21 cellular contexts compared by ENCODE assay signal in genomic region chr17:32102172-32102571, GRCh38.
"Had no signal": no experiment of that assay in that cellular context is flagged by ENCODE, and none has a peak within 500 bp of the region (broad histone marks: within the 10 kb centered on the region; RNA-seq: fewer than 3 reads in every experiment).

No MANE protein-coding gene starts in this region.

- H3K9me3 ChIP-seq: gastroesophageal sphincter, thyroid gland, uterus had no signal

- H3K27me3 Mint-ChIP-seq: activated naive CD8-positive, alpha-beta T cell treated with anti-CD3 and anti-CD28 coated beads, Interleukin-2, amount 10 ng/mL, durations not matched to agents 7 days and 5 days; brain; central memory CD8-positive, alpha-beta T cell; naive B cell had no signal

- H3K4me1 ChIP-seq: gastroesophageal sphincter, thyroid gland, uterus had no signal

- H3K36me3 Mint-ChIP-seq: activated naive CD8-positive, alpha-beta T cell treated with anti-CD3 and anti-CD28 coated beads, Interleukin-2, amount 10 ng/mL, durations not matched to agents 7 days and 5 days; brain; naive B cell; stimulated activated memory B cell treated with anti-CD40 and anti-IgM and Interleukin-4, amounts not matched to agents 10 μg/mL and 1 μg/mL and 100 μg/mL, for 72 hours had no signal

- H3K27ac Mint-ChIP-seq: activated T-cell treated with anti-CD3 and anti-CD28 coated beads, Interleukin-2, amount 50 U/mL, for 72 hours; naive B cell; stimulated activated memory B cell treated with anti-CD40 and anti-IgM and Interleukin-4, amounts not matched to agents 10 μg/mL and 1 μg/mL and 100 μg/mL, for 72 hours had no signal

- H3K9me3 Mint-ChIP-seq: activated naive CD8-positive, alpha-beta T cell treated with anti-CD3 and anti-CD28 coated beads, Interleukin-2, amount 10 ng/mL, durations not matched to agents 7 days and 5 days; activated T-cell treated with anti-CD3 and anti-CD28 coated beads, Interleukin-2, amount 50 U/mL, for 72 hours; brain; central memory CD8-positive, alpha-beta T cell; naive B cell; stimulated activated memory B cell treated with anti-CD40 and anti-IgM and Interleukin-4, amounts not matched to agents 10 μg/mL and 1 μg/mL and 100 μg/mL, for 72 hours had no signal

- H3K4me3 ChIP-seq: gastroesophageal sphincter, lung, thyroid gland, uterus had no signal

- H3K27me3 ChIP-seq: gastroesophageal sphincter, thyroid gland, uterus had no signal

- H3K27ac ChIP-seq: epithelial cell of prostate, gastroesophageal sphincter, thyroid gland, uterus had no signal

- H3K36me3 ChIP-seq: gastroesophageal sphincter, thyroid gland, uterus had no signal

- DNase-seq: activated CD4-positive, alpha-beta T cell treated with anti-CD3 and anti-CD28 coated beads for 1 hour; activated CD4-positive, alpha-beta T cell treated with anti-CD3 and anti-CD28 coated beads, Interleukin-2, amount 50 U/mL, for 48 hours; activated CD8-positive, alpha-beta memory T cell treated with anti-CD3 and anti-CD28 coated beads, Interleukin-2, amount 50 U/mL, for 4 hours; activated naive CD4-positive, alpha-beta T cell; activated naive CD8-positive, alpha-beta T cell treated with anti-CD3 and anti-CD28 coated beads, Interleukin-2, amount 10 ng/mL, durations not matched to agents 7 days and 5 days; activated T-cell treated with anti-CD3 and anti-CD28 coated beads, Interleukin-2, amount 50 U/mL, for 72 hours; cortex of kidney; effector CD8-positive, alpha-beta T cell; naive B cell; posterior cingulate gyrus; stimulated activated CD4-positive, alpha-beta T cell treated with anti-CD3 and anti-CD28 coated beads, Interleukin-2, amount 100 ng/mL, for 48 hours; T-helper 1 cell; T1000; thyroid gland; uterus had no signal

- H3K4me3 Mint-ChIP-seq: activated naive CD8-positive, alpha-beta T cell treated with anti-CD3 and anti-CD28 coated beads, Interleukin-2, amount 10 ng/mL, durations not matched to agents 7 days and 5 days; activated T-cell treated with anti-CD3 and anti-CD28 coated beads, Interleukin-2, amount 50 U/mL, for 72 hours; brain; central memory CD8-positive, alpha-beta T cell; naive B cell; stimulated activated memory B cell treated with anti-CD40 and anti-IgM and Interleukin-4, amounts not matched to agents 10 μg/mL and 1 μg/mL and 100 μg/mL, for 72 hours had no signal

- ATAC-seq: activated T-cell treated with anti-CD3 and anti-CD28 coated beads, Interleukin-2, amount 50 U/mL, for 72 hours; gastroesophageal sphincter; stimulated activated memory B cell treated with anti-CD40 and anti-IgM and Interleukin-4, amounts not matched to agents 10 μg/mL and 1 μg/mL and 100 μg/mL, for 72 hours had no signal

- H3K4me1 Mint-ChIP-seq: stimulated activated memory B cell treated with anti-CD40 and anti-IgM and Interleukin-4, amounts not matched to agents 10 μg/mL and 1 μg/mL and 100 μg/mL, for 72 hours had no signal
